ENCODE assay signal across 15 cellular contexts in genomic region chr9:99298660-99299059, GRCh38.
"Had no signal": no experiment of that assay in that cellular context is flagged by ENCODE, and none has a peak within 500 bp of the region (broad histone marks: within the 10 kb centered on the region; RNA-seq: fewer than 3 reads in every experiment).

No MANE protein-coding gene starts in this region.

- H3K9me3 ChIP-seq: colonic mucosa, heart right ventricle, ovary, suprapubic skin, tibial artery, upper lobe of left lung, uterus had no signal

- H3K9ac ChIP-seq: neural progenitor cell had no signal

- H3K4me3 Mint-ChIP-seq: mesothelial cell of epicardium, natural killer cell, neural progenitor cell had no signal

- H3K36me3 Mint-ChIP-seq: mesothelial cell of epicardium, natural killer cell, neural progenitor cell had no signal

- H3K27ac Mint-ChIP-seq: mesothelial cell of epicardium, natural killer cell, neural progenitor cell had no signal

- H3K9me3 Mint-ChIP-seq: mesothelial cell of epicardium, natural killer cell, neural progenitor cell had no signal

- H3K4me1 Mint-ChIP-seq: natural killer cell had no signal

- DNase-seq: colonic mucosa; heart right ventricle; natural killer cell; nucleus accumbens; ovary; right cardiac atrium; small intestine; stimulated activated CD4-positive, alpha-beta T cell treated with anti-CD3 and anti-CD28 coated beads, Interleukin-12 subunit alpha, Interleukin-12 subunit beta, amount 100 ng/mL, for 4 hours; stimulated activated naive CD8-positive, alpha-beta T cell treated with anti-CD3 and anti-CD28 coated beads, Interleukin-15, Interleukin-2, amounts not matched to agents 100 U/mL and 50 U/mL, for 24 hours; tibial artery; upper lobe of left lung; uterus had no signal

- H3K27me3 ChIP-seq: colonic mucosa, neural progenitor cell, ovary, suprapubic skin, tibial artery, upper lobe of left lung, uterus had no signal

- H3K27ac ChIP-seq: colonic mucosa, heart right ventricle, neural progenitor cell, ovary, suprapubic skin, tibial artery, upper lobe of left lung, uterus had no signal

- H3K4me1 ChIP-seq: colonic mucosa, neural progenitor cell, suprapubic skin, uterus had no signal

- H3K4me2 ChIP-seq: neural progenitor cell had no signal

- ATAC-seq: heart right ventricle; natural killer cell; right cardiac atrium; stimulated activated naive CD8-positive, alpha-beta T cell treated with anti-CD3 and anti-CD28 coated beads, Interleukin-15, Interleukin-2, amounts not matched to agents 100 U/mL and 50 U/mL, for 24 hours had no signal

- H3K36me3 ChIP-seq: colonic mucosa, heart right ventricle, neural progenitor cell, ovary, suprapubic skin, tibial artery, upper lobe of left lung, uterus had no signal

- H3K4me3 ChIP-seq: colonic mucosa, heart right ventricle, neural progenitor cell, ovary, suprapubic skin, tibial artery, upper lobe of left lung, uterus had no signal

- H2AFZ ChIP-seq: neural progenitor cell had no signal
